8 cellular contexts compared by ENCODE assay signal in genomic region chr15:65516997-65517865, GRCh38. TPM values are rescaled to one million over a fixed set of nuclear protein-coding genes. Genes with fewer than 3 reads are reported as not detected.
DNase-seq lines count a peak whose midpoint lies in the region; ATAC-seq and TF ChIP-seq lines count a peak whose summit lies in the region.

DPP8 (minus strand) TSS chr15:65517689; CDS start chr15:65512553, 5,136 bp downstream.

- H3K27ac ChIP-seq in PC-3 (ENCODE audit: low read length), result peak within 1 kb of the TSS; percentile 71

- peaks cover 6% of the 10 kb centered on the region; the same call in 1 of the 2 replicates for H3K36me3 ChIP-seq in PC-3 (ENCODE audit: low read depth, low read length)
- no peaks in the 10 kb centered on the region for H3K36me3 ChIP-seq in mucosa of stomach (ENCODE audit: control insufficient read depth, insufficient read depth, low read length)

- intact Hi-C loops in PC-3 (cut with micrococcal nuclease), result no loop called here

- CTCF ChIA-PET in PC-3 (lab: Charles Lee), result no interaction called here

- H3K27me3 ChIP-seq in PC-3 (ENCODE audit: low read length) (no peaks in the 10 kb centered on the region), mucosa of stomach (ENCODE audit: control insufficient read depth, insufficient read depth, low read length) (no peaks in the 10 kb centered on the region)

- 0 out of 2 replicates have a peak, but pooled peaks have one; percentile 54 for TF ChIP-seq EP300 in Ishikawa (IDR thresholded peaks at IDR 0.05; ENCODE audit: borderline replicate concordance)

- DNase-seq in DMS153 treated with DMSO at 0.1 percent for 48 hours (lab: John Stamatoyannopoulos, UW; ENCODE audit: unreplicated experiment) (peak; percentile 48), PC-3 (peak; percentile 87), erythroblast (lab: John Stamatoyannopoulos, UW) (peak; percentile 96 to 97)
- peak; percentile 98 for DNase-seq in activated T-cell treated with anti-CD3 and anti-CD28 coated beads, Interleukin-2, amount 50 U/mL, for 1 hour
- peak; percentile 88 for DNase-seq in stimulated activated CD8-positive, alpha-beta memory T cell treated with anti-CD3 and anti-CD28 coated beads, Interleukin-7, amount 100 ng/mL, for 24 hours (ENCODE audit: low read depth)

- ATAC-seq in GM21529 (IDR thresholded peaks at IDR 0.05; ENCODE audit: unreplicated experiment), result peak; percentile 94
- peak; percentile 98 for ATAC-seq in PC-3

- H3K9ac ChIP-seq in PC-3 (ENCODE audit: low read length), result peak within 1 kb of the TSS; percentile 96
- H3K9ac ChIP-seq in mucosa of stomach (ENCODE audit: low read length), result peak within 1 kb of the TSS; percentile 85

- H3K4me3 ChIP-seq in PC-3 (ENCODE audit: low read length) (peak within 1 kb of the TSS; percentile 99), mucosa of stomach (ENCODE audit: low read length) (peak within 1 kb of the TSS; percentile 99)

- H3K9me3 ChIP-seq in PC-3 (ENCODE audit: low read length) (no peaks in the 10 kb centered on the region), mucosa of stomach (ENCODE audit: control insufficient read depth, low read length) (no peaks in the 10 kb centered on the region)

- POLR2A ChIA-PET in PC-3 (lab: Charles Lee; ENCODE audit: unreplicated experiment), result interaction anchor here (0.6 kb wide), 3 partner anchors 49 to 1186 kb away, joined by 10 to 40 read pairs (median 21); partner anchors contain the start of gene PARP16

- peak; percentile 8; the same call in 1 of the 2 replicates for TF ChIP-seq RAD21 in Ishikawa (IDR thresholded peaks at IDR 0.05; ENCODE audit: low read depth)

- peaks cover 15% of the 10 kb centered on the region for H4K20me1 ChIP-seq in PC-3 (ENCODE audit: low read length)

- peak within 1 kb of the TSS; percentile 78 for H2AFZ ChIP-seq in PC-3 (ENCODE audit: low read length)

- peak; percentile 90 for TF ChIP-seq CTCF in PC-3 (conservative IDR thresholded peaks at IDR 0.05; ENCODE audit: low read depth, low read length)

- TF ChIP-seq POLR2A in erythroblast (IDR thresholded peaks at IDR 0.05; ENCODE audit: low read length), result peak; percentile 93

- H3K4me1 ChIP-seq in PC-3 (ENCODE audit: insufficient read depth, low read length) (peaks cover 13% of the 10 kb centered on the region), mucosa of stomach (ENCODE audit: control insufficient read depth, insufficient read depth, low read length) (peaks cover 12% of the 10 kb centered on the region)

- H3F3A ChIP-seq in PC-3 (ENCODE audit: low read length, unreplicated experiment), result no peaks in the 10 kb centered on the region

- peak within 1 kb of the TSS; percentile 100 for H3K4me2 ChIP-seq in PC-3 (ENCODE audit: low read length)

- no peaks in the 10 kb centered on the region for H3K9me2 ChIP-seq in PC-3 (replicated peaks; ENCODE audit: low read length)

- H3K79me2 ChIP-seq in PC-3 (ENCODE audit: low read length), result peaks cover 34% of the 10 kb centered on the region

- no TSS peak for BruUV-seq in PC-3 (replicated peaks; lab: Mats Ljungman, UMichigan)

TF ChIP-seq in Ishikawa, 13 proteins besides CTCF, POLR2A, EP300 and RAD21:
- no peak for TF ChIP-seq CREB1 (IDR thresholded peaks at IDR 0.05; ENCODE audit: low read depth)
- TF ChIP-seq YY1 (IDR thresholded peaks at IDR 0.05; ENCODE audit: low read depth), result peak; percentile 77
- peak; percentile 80 for TF ChIP-seq TCF12 (IDR thresholded peaks at IDR 0.05; ENCODE audit: low read depth)
- TF ChIP-seq NFIC (IDR thresholded peaks at IDR 0.05), result peak; percentile 70
- peak; percentile 38; the same call in 1 of the 2 replicates for TF ChIP-seq USF1 (IDR thresholded peaks at IDR 0.05)
- no peak for TF ChIP-seq CEBPB (IDR thresholded peaks at IDR 0.05)
- no peak for TF ChIP-seq EGR1 (IDR thresholded peaks at IDR 0.05)
- TF ChIP-seq MAX (IDR thresholded peaks at IDR 0.05), result peak; percentile 84
- TF ChIP-seq TEAD4 (IDR thresholded peaks at IDR 0.05), result 0 out of 2 replicates have a peak, but pooled peaks have one; percentile 28
- TF ChIP-seq TAF1 (IDR thresholded peaks at IDR 0.05; ENCODE audit: low read depth), result peak; percentile 89
- TF ChIP-seq ZBTB7A (IDR thresholded peaks at IDR 0.05; ENCODE audit: low read depth), result no peak
- TF ChIP-seq REST (IDR thresholded peaks at IDR 0.05; ENCODE audit: low read depth), result no peak
- no peak; the same call in 1 of the 2 replicates for TF ChIP-seq FOXM1 (IDR thresholded peaks at IDR 0.05; ENCODE audit: borderline replicate concordance, low read depth)

RNA-seq across cellular contexts. Expression of gene DPP8, which starts in this region (rescaled TPM):
- total RNA-seq in PC-3 (2014; rRNA removed), result 20.0 and 20.6 TPM in 2 replicates

Comparison
In these comparisons a context has a peak if more than half of its experiments do, and no peak if none do; other contexts are left out.
1. Peak in every context shown above with its lines: DNase-seq, ATAC-seq, H3K4me3 ChIP-seq and H3K27ac ChIP-seq.
2. DNase-seq: peak in every context shown above with its lines; median percentile 98 in activated T-cell treated with anti-CD3 and anti-CD28 coated beads, Interleukin-2, amount 50 U/mL, for 1 hour; 96 in erythroblast; 88 in stimulated activated CD8-positive, alpha-beta memory T cell treated with anti-CD3 and anti-CD28 coated beads, Interleukin-7, amount 100 ng/mL, for 24 hours; 87 in PC-3; 48 in DMS153 treated with DMSO at 0.1 percent for 48 hours.